Comparison of ENCODE assay signal across 31 cellular contexts in the genomic region with DNA sequence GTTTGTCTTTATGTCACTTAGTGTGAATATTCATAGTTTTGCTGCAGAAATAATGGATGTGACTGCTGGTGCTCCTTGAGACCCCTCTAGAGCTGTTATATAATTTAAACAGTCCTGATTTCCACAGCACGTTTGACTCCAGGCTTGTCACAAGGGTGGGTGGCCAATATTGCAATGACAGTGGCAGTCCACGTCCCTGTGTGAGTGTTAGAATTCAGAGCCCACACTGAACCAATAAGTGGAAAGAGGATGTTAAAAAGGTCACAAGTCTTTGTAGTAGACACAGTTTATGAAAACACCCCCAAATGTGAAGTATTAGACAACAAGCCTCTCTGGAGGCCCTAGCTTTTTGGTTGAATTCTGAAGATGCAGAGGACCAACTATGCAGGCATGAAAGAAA. TPM values are rescaled to one million over a fixed set of nuclear protein-coding genes. Genes with fewer than 3 reads are reported as not detected.
DNase-seq lines count a peak whose midpoint lies in the region; ATAC-seq and TF ChIP-seq lines count a peak whose summit lies in the region.
"Had no signal": no experiment of that assay in that cellular context is flagged by ENCODE, and none has a peak within 500 bp of the region (broad histone marks: within the 10 kb centered on the region; RNA-seq: fewer than 3 reads in every experiment).

No MANE protein-coding gene starts in this region.

- peak; percentile 8 for ATAC-seq in GM19023 (IDR thresholded peaks at IDR 0.05; ENCODE audit: unreplicated experiment)
- peak; percentile 2 for ATAC-seq in HG03432 (IDR thresholded peaks at IDR 0.05; ENCODE audit: unreplicated experiment)
- ATAC-seq in upper lobe of right lung = peak; percentile 44
- ATAC-seq in T-helper 17 cell = no peak
- ATAC-seq: activated T-cell treated with anti-CD3 and anti-CD28 coated beads, Interleukin-2, amount 50 U/mL, for 4 hours; gastrocnemius medialis; left colon; PC-3; Right ventricle myocardium inferior; stimulated activated effector memory CD8-positive, alpha-beta T cell treated with anti-CD3 and anti-CD28 coated beads, Interleukin-12 subunit alpha, Interleukin-12 subunit beta, amount 100 ng/mL, for 72 hours had no signal

- H3K36me3 Mint-ChIP-seq in brain = no peaks in the 10 kb centered on the region
- H3K36me3 Mint-ChIP-seq in T-helper 17 cell (ENCODE audit: low read depth) = no peaks in the 10 kb centered on the region
- H3K36me3 Mint-ChIP-seq: immature natural killer cell; stimulated activated effector memory CD8-positive, alpha-beta T cell treated with anti-CD3 and anti-CD28 coated beads, Interleukin-12 subunit alpha, Interleukin-12 subunit beta, amount 100 ng/mL, for 72 hours had no signal

- no peaks in the 10 kb centered on the region for H3K27me3 ChIP-seq in upper lobe of right lung
- H3K27me3 ChIP-seq in testis = no peaks in the 10 kb centered on the region
- H3K27me3 ChIP-seq: gastrocnemius medialis, sigmoid colon, suprapubic skin had no signal

- intact Hi-C loops in upper lobe of right lung (cut with DNase I) = no loop called here
- intact Hi-C loops in testis (cut with DNase I; ENCODE audit: low total_unique reads) = no loop called here

- no peak for TF ChIP-seq POLR2A in testis (IDR thresholded peaks at IDR 0.05)

- no peak for TF ChIP-seq CTCF in brain (conservative IDR thresholded peaks at IDR 0.05)
- no peak for TF ChIP-seq CTCF in upper lobe of right lung (IDR thresholded peaks at IDR 0.05)
- TF ChIP-seq CTCF in testis (IDR thresholded peaks at IDR 0.05) = no peak

- H3K4me3 ChIP-seq in upper lobe of right lung = no peak overlapping the region
- no peak overlapping the region for H3K4me3 ChIP-seq in testis
- H3K4me3 ChIP-seq: gastrocnemius medialis, hepatocyte, sigmoid colon, suprapubic skin had no signal

- no peaks in the 10 kb centered on the region for H3K36me3 ChIP-seq in upper lobe of right lung
- no peaks in the 10 kb centered on the region for H3K36me3 ChIP-seq in testis (ENCODE audit: low read depth, missing control alignments)
- H3K36me3 ChIP-seq: gastrocnemius medialis, sigmoid colon, suprapubic skin, WERI-Rb-1 had no signal

- H3K9me3 ChIP-seq in upper lobe of right lung (no peaks in the 10 kb centered on the region), testis (no peaks in the 10 kb centered on the region), T-helper 17 cell (ENCODE audit: control insufficient read depth, low read length, poor library complexity, severe bottlenecking) (no peaks in the 10 kb centered on the region)
- H3K9me3 ChIP-seq: gastrocnemius medialis, sigmoid colon, suprapubic skin had no signal

- H3K27ac ChIP-seq in upper lobe of right lung = no peak overlapping the region
- no peak overlapping the region for H3K27ac ChIP-seq in testis
- H3K27ac ChIP-seq: gastrocnemius medialis, hepatocyte, sigmoid colon, suprapubic skin, WERI-Rb-1 had no signal

- DNase-seq in upper lobe of right lung (no peak), testis (no peak), T-helper 17 cell (no peak), mesenteric fat pad (ENCODE audit: low spot score) (no peak)
- DNase-seq: activated CD4-positive, alpha-beta T cell treated with anti-CD3 and anti-CD28 coated beads, Interleukin-2, amount 10 ng/mL, durations not matched to agents 24 days and 14 days; activated gamma-delta T cell treated with Interleukin-2 at 50 U/mL for 16 hours; activated T-cell treated with anti-CD3 and anti-CD28 coated beads, Interleukin-2, amount 50 U/mL, for 4 hours; CD4-positive, alpha-beta T cell; gastrocnemius medialis; immature natural killer cell; KG1; left colon; NCI-H146; PC-3; sigmoid colon; stimulated activated CD4-positive, alpha-beta T cell treated with anti-CD3 and anti-CD28 coated beads, Interleukin-4, amount 100 ng/mL, for 24 hours; WERI-Rb-1 had no signal

- H3K4me3 Mint-ChIP-seq in brain (no peak overlapping the region), T-helper 17 cell (no peak overlapping the region)
- H3K4me3 Mint-ChIP-seq: activated CD4-positive, alpha-beta T cell treated with anti-CD3 and anti-CD28 coated beads, Interleukin-2, amount 10 ng/mL, durations not matched to agents 24 days and 14 days; activated T-cell treated with anti-CD3 and anti-CD28 coated beads, Interleukin-2, amount 50 U/mL, for 4 hours; CD4-positive, alpha-beta T cell; central memory CD8-positive, alpha-beta T cell; immature natural killer cell; stimulated activated effector memory CD8-positive, alpha-beta T cell treated with anti-CD3 and anti-CD28 coated beads, Interleukin-12 subunit alpha, Interleukin-12 subunit beta, amount 100 ng/mL, for 72 hours; T-helper 2 cell treated with Interferon-gamma antibody and Interleukin-4, amounts not matched to agents 5 μg/mL and 100 μg/mL, for 36 hours had no signal

- H3K4me1 Mint-ChIP-seq in brain (peaks cover 52% of the 10 kb centered on the region), T-helper 17 cell (no peaks in the 10 kb centered on the region)
- H3K4me1 Mint-ChIP-seq: activated CD4-positive, alpha-beta T cell treated with anti-CD3 and anti-CD28 coated beads, Interleukin-2, amount 10 ng/mL, durations not matched to agents 24 days and 14 days; central memory CD8-positive, alpha-beta T cell; immature natural killer cell; stimulated activated effector memory CD8-positive, alpha-beta T cell treated with anti-CD3 and anti-CD28 coated beads, Interleukin-12 subunit alpha, Interleukin-12 subunit beta, amount 100 ng/mL, for 72 hours had no signal

- 55 to 59% methylated on average over 2 of the region's 2 CpGs for WGBS in testis, 2 donors

- peaks cover 4% of the 10 kb centered on the region for H3K27me3 Mint-ChIP-seq in brain
- H3K27me3 Mint-ChIP-seq in T-helper 17 cell = no peaks in the 10 kb centered on the region
- H3K27me3 Mint-ChIP-seq: activated CD4-positive, alpha-beta T cell treated with anti-CD3 and anti-CD28 coated beads, Interleukin-2, amount 10 ng/mL, durations not matched to agents 24 days and 14 days; CD4-positive, alpha-beta T cell; central memory CD8-positive, alpha-beta T cell had no signal

- H3K27ac Mint-ChIP-seq in brain = peak overlapping the region in 3 of 5 experiments; percentile 3 to 22 (median 12)
- no peak overlapping the region for H3K27ac Mint-ChIP-seq in T-helper 17 cell
- H3K27ac Mint-ChIP-seq: activated CD4-positive, alpha-beta T cell treated with anti-CD3 and anti-CD28 coated beads, Interleukin-2, amount 10 ng/mL, durations not matched to agents 24 days and 14 days; CD4-positive, alpha-beta T cell; immature natural killer cell; progenitor cell of endocrine pancreas; stimulated activated effector memory CD8-positive, alpha-beta T cell treated with anti-CD3 and anti-CD28 coated beads, Interleukin-12 subunit alpha, Interleukin-12 subunit beta, amount 100 ng/mL, for 72 hours; T-helper 2 cell treated with Interferon-gamma antibody and Interleukin-4, amounts not matched to agents 5 μg/mL and 100 μg/mL, for 36 hours had no signal

- H3K9me3 Mint-ChIP-seq in brain = peaks cover 0 to 2% (median 0%) of the 10 kb centered on the region in 5 experiments
- H3K9me3 Mint-ChIP-seq: activated CD4-positive, alpha-beta T cell treated with anti-CD3 and anti-CD28 coated beads, Interleukin-2, amount 10 ng/mL, durations not matched to agents 24 days and 14 days; activated T-cell treated with anti-CD3 and anti-CD28 coated beads, Interleukin-2, amount 50 U/mL, for 4 hours; CD4-positive, alpha-beta T cell; T-helper 2 cell treated with Interferon-gamma antibody and Interleukin-4, amounts not matched to agents 5 μg/mL and 100 μg/mL, for 36 hours had no signal

- no peaks in the 10 kb centered on the region for H3K4me1 ChIP-seq in upper lobe of right lung
- H3K4me1 ChIP-seq in testis = no peaks in the 10 kb centered on the region
- H3K4me1 ChIP-seq: gastrocnemius medialis, sigmoid colon, suprapubic skin had no signal

RNA-seq across cellular contexts. Expression of a gene that starts 2.0 kb away (rescaled TPM):
- polyA plus RNA-seq in brain (ENCODE audit: insufficient read depth, low read depth, low replicate concordance) (0.46 TPM), testis (ENCODE audit: insufficient read depth, low read depth, low replicate concordance) (4.1 TPM)
- total RNA-seq in upper lobe of right lung (not detected), testis (1 to 10 TPM; 1.7 to 2.4 TPM), T-helper 17 cell (not detected), mesenteric fat pad (not detected)
- total RNA-seq: activated CD4-positive, alpha-beta T cell treated with anti-CD3 and anti-CD28 coated beads, Interleukin-2, amount 10 ng/mL, durations not matched to agents 24 days and 14 days; activated T-cell treated with anti-CD3 and anti-CD28 coated beads, Interleukin-2, amount 50 U/mL, for 4 hours; CD4-positive, alpha-beta T cell; dermis microvascular lymphatic vessel endothelial cell; gastrocnemius medialis; hepatocyte; HT1080; left colon; NCI-H460; PC-3; Right ventricle myocardium inferior; sigmoid colon; suprapubic skin; urinary bladder had no signal
- polyA plus RNA-seq: hepatocyte, immature natural killer cell, sigmoid colon, urinary bladder had no signal
